ENCODE assay signal across 19 cellular contexts in the genomic region with DNA sequence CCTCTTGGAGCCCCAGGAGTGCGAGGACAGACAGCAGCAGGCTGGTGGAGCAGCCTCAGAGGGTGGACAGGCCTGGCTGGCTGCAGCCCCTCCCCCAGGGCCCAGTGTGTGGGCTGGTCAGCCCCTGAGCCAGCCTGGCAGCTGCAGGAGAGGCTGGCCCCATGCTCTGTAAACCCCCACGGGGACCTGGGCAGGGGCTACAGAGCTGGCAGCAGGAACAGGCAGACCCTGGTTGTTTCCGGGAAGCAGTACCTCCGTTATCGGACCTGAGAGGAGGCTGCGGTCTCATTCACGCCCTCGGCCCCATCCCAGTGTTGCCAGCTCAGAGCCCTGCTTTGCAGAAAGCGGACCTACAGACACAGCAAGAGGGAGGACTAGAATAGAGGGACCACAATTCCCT. TPM values are rescaled to one million over a fixed set of nuclear protein-coding genes. Genes with fewer than 3 reads are reported as not detected.
DNase-seq lines count a peak whose midpoint lies in the region; ATAC-seq and TF ChIP-seq lines count a peak whose summit lies in the region.
"Had no signal": no experiment of that assay in that cellular context is flagged by ENCODE, and none has a peak within 500 bp of the region (broad histone marks: within the 10 kb centered on the region; RNA-seq: fewer than 3 reads in every experiment).

No MANE protein-coding gene starts in this region.

- no peaks in the 10 kb centered on the region for H3K27me3 Mint-ChIP-seq in endodermal cell (ENCODE audit: insufficient read depth)
- H3K27me3 Mint-ChIP-seq in natural killer cell treated with Interleukin-12 subunit alpha and Interleukin-12 subunit beta and Interleukin-15 and Interleukin-18, amount 100 ng/mL, for 72 hours = no peaks in the 10 kb centered on the region
- H3K27me3 Mint-ChIP-seq: CD4-positive, alpha-beta T cell; stimulated activated naive B cell treated with anti-CD40 and anti-IgM and Interleukin-4, amounts not matched to agents 10 μg/mL and 1 μg/mL and 100 μg/mL, for 72 hours had no signal

- H3K9me3 Mint-ChIP-seq in endodermal cell = no peaks in the 10 kb centered on the region
- no peaks in the 10 kb centered on the region for H3K9me3 Mint-ChIP-seq in natural killer cell treated with Interleukin-12 subunit alpha and Interleukin-12 subunit beta and Interleukin-15 and Interleukin-18, amount 100 ng/mL, for 72 hours
- H3K9me3 Mint-ChIP-seq: CD4-positive, alpha-beta T cell; stimulated activated naive B cell treated with anti-CD40 and anti-IgM and Interleukin-4, amounts not matched to agents 10 μg/mL and 1 μg/mL and 100 μg/mL, for 72 hours; T-helper 1 cell treated with Interleukin-12 subunit alpha and Interleukin-12 subunit beta and Interleukin-4 antibody, amounts not matched to agents 30 μg/mL and 1 μg/mL, for 36 hours had no signal

- peak overlapping the region; percentile 63 for H2AFZ ChIP-seq in neuronal stem cell (ENCODE audit: low read length)

- H2BK5ac ChIP-seq in neuronal stem cell (ENCODE audit: low read length) = no peak overlapping the region

- ATAC-seq in natural killer cell treated with Interleukin-12 subunit alpha and Interleukin-12 subunit beta and Interleukin-15 and Interleukin-18, amount 100 ng/mL, for 72 hours = no peak
- ATAC-seq: GM12878; right lobe of liver; stimulated activated naive B cell treated with anti-CD40 and anti-IgM and Interleukin-4, amounts not matched to agents 10 μg/mL and 1 μg/mL and 100 μg/mL, for 72 hours had no signal

- no peak for TF ChIP-seq POLR2A in testis (IDR thresholded peaks at IDR 0.05)

- H3K4me1 ChIP-seq in BLaER1 treated with 17β-estradiol and CSF1 and Interleukin-3, amounts not matched to agents 10 nM and 100 nM = peaks cover 0 to 59% (median 32%) of the 10 kb centered on the region in 10 experiments; a peak in 18 of 20 replicates
- H3K4me1 ChIP-seq in endodermal cell (ENCODE audit: control insufficient read depth, insufficient read depth, low read length) (peaks cover 4% of the 10 kb centered on the region), neuronal stem cell (ENCODE audit: control insufficient read depth in 2 of 2, insufficient read depth in 1 of 2, low read depth in 1 of 2, low read length in 2 of 2) (peaks cover 17 to 27% of the 10 kb centered on the region in 2 donors), testis (peaks cover 7% of the 10 kb centered on the region)
- H3K4me1 ChIP-seq: colonic mucosa, left ventricle myocardium inferior, right lobe of liver had no signal

- H3K9ac ChIP-seq in BLaER1 treated with 17β-estradiol and CSF1 and Interleukin-3, amounts not matched to agents 10 nM and 100 nM = peak overlapping the region in 5 of 11 experiments; percentile 6 to 59 (median 54); a peak in 6 of 22 replicates
- no peak overlapping the region for H3K9ac ChIP-seq in endodermal cell (ENCODE audit: extremely low read depth, low read length, poor library complexity, severe bottlenecking)
- H3K9ac ChIP-seq in neuronal stem cell (ENCODE audit: low read depth, low read length, poor library complexity) = no peak overlapping the region

- peaks cover 0 to 33% (median 0%) of the 10 kb centered on the region in 11 experiments; a peak in 5 of 22 replicates for H4K20me1 ChIP-seq in BLaER1 treated with 17β-estradiol and CSF1 and Interleukin-3, amounts not matched to agents 10 nM and 100 nM

- H3K4me3 Mint-ChIP-seq in endodermal cell = no peak overlapping the region
- H3K4me3 Mint-ChIP-seq in natural killer cell treated with Interleukin-12 subunit alpha and Interleukin-12 subunit beta and Interleukin-15 and Interleukin-18, amount 100 ng/mL, for 72 hours = no peak overlapping the region
- H3K4me3 Mint-ChIP-seq: CD4-positive, alpha-beta T cell; stimulated activated naive B cell treated with anti-CD40 and anti-IgM and Interleukin-4, amounts not matched to agents 10 μg/mL and 1 μg/mL and 100 μg/mL, for 72 hours; T-helper 1 cell treated with Interleukin-12 subunit alpha and Interleukin-12 subunit beta and Interleukin-4 antibody, amounts not matched to agents 30 μg/mL and 1 μg/mL, for 36 hours had no signal

- no peak overlapping the region for H2BK120ac ChIP-seq in neuronal stem cell (ENCODE audit: low read depth, low read length)

- no peak overlapping the region for H2BK12ac ChIP-seq in neuronal stem cell (ENCODE audit: low read length)

- H2AK5ac ChIP-seq in neuronal stem cell (ENCODE audit: low read depth, low read length) = peak overlapping the region; percentile 2

- peak overlapping the region in 3 of 11 experiments; percentile 31 to 58 (median 36); a peak in 3 of 22 replicates for H3K27ac ChIP-seq in BLaER1 treated with 17β-estradiol and CSF1 and Interleukin-3, amounts not matched to agents 10 nM and 100 nM
- H3K27ac ChIP-seq in KOPT-K1 (ENCODE audit: low read depth, low read length, poor library complexity, severe bottlenecking) = peak overlapping the region; percentile 29
- H3K27ac ChIP-seq in endodermal cell (ENCODE audit: low read depth, low read length) = peak overlapping the region; percentile 70
- H3K27ac ChIP-seq in neuronal stem cell (replicated peaks; ENCODE audit: low read length) = no peak overlapping the region
- H3K27ac ChIP-seq in testis = no peak overlapping the region
- H3K27ac ChIP-seq: colonic mucosa, left ventricle myocardium inferior, right lobe of liver, thoracic aorta had no signal

- peak overlapping the region; percentile 5 to 94 (median 75); a peak in 20 of 22 replicates for H3K4me2 ChIP-seq in BLaER1 treated with 17β-estradiol and CSF1 and Interleukin-3, amounts not matched to agents 10 nM and 100 nM
- H3K4me2 ChIP-seq in neuronal stem cell (ENCODE audit: insufficient read depth, low read length, poor library complexity, severe bottlenecking) = no peak overlapping the region

- no peaks in the 10 kb centered on the region for H3K9me3 ChIP-seq in BLaER1 treated with 17β-estradiol and CSF1 and Interleukin-3, amounts not matched to agents 10 nM and 100 nM (replicated peaks in 1 of 11)
- H3K9me3 ChIP-seq in KOPT-K1 (ENCODE audit: insufficient read depth, low read length, poor library complexity, severe bottlenecking) (no peaks in the 10 kb centered on the region), endodermal cell (ENCODE audit: control insufficient read depth, low read length) (no peaks in the 10 kb centered on the region), neuronal stem cell (replicated peaks in 1 of 2; ENCODE audit: control insufficient read depth in 2 of 2, insufficient read depth in 1 of 2, low read depth in 1 of 2, low read length in 2 of 2) (no peaks in the 10 kb centered on the region), testis (no peaks in the 10 kb centered on the region)
- H3K9me3 ChIP-seq: colonic mucosa, left ventricle myocardium inferior, right lobe of liver, thoracic aorta had no signal

- no peak overlapping the region for H3K23ac ChIP-seq in neuronal stem cell (ENCODE audit: low read depth, low read length, poor library complexity)

- no peak overlapping the region for H3K4me3 ChIP-seq in BLaER1 treated with 17β-estradiol and CSF1 and Interleukin-3, amounts not matched to agents 10 nM and 100 nM
- H3K4me3 ChIP-seq in endodermal cell (ENCODE audit: low read length) = no peak overlapping the region
- no peak overlapping the region for H3K4me3 ChIP-seq in neuronal stem cell (ENCODE audit: low read length in 2 of 2)
- H3K4me3 ChIP-seq in testis = no peak overlapping the region
- H3K4me3 ChIP-seq: colonic mucosa, GM12878, left ventricle myocardium inferior, right lobe of liver, thoracic aorta had no signal

- peaks cover 11% of the 10 kb centered on the region for H3K4me1 Mint-ChIP-seq in endodermal cell
- no peaks in the 10 kb centered on the region for H3K4me1 Mint-ChIP-seq in natural killer cell treated with Interleukin-12 subunit alpha and Interleukin-12 subunit beta and Interleukin-15 and Interleukin-18, amount 100 ng/mL, for 72 hours (ENCODE audit: low read depth in 2 of 2)

- no peaks in the 10 kb centered on the region for H3K79me1 ChIP-seq in neuronal stem cell (ENCODE audit: low read depth, low read length)

- intact Hi-C loops in testis (cut with DNase I; ENCODE audit: low total_unique reads) = no loop called here

- DNase-seq in endodermal cell = peak; percentile 69
- DNase-seq in neuronal stem cell (ENCODE audit: low spot score) = no peak
- no peak for DNase-seq in activated effector memory CD4-positive, alpha-beta T cell treated with anti-CD3 and anti-CD28 coated beads, Interleukin-2, amount 50 U/mL, for 16 hours
- DNase-seq in NCI-H2081 (lab: John Stamatoyannopoulos, UW) = no peak
- DNase-seq in natural killer cell treated with Interleukin-12 subunit alpha and Interleukin-12 subunit beta and Interleukin-15 and Interleukin-18, amount 100 ng/mL, for 72 hours (ENCODE audit: low spot score) = no peak
- no peak for DNase-seq in testis
- DNase-seq: activated CD4-positive, alpha-beta T cell treated with anti-CD3 and anti-CD28 coated beads, Interleukin-2, amount 50 U/mL, for 48 hours; activated gamma-delta T cell; CD4-positive, alpha-beta T cell; colonic mucosa; Kasumi-1; left ventricle myocardium inferior; right lobe of liver; stimulated activated naive B cell treated with anti-CD40 and anti-IgM and Interleukin-4, amounts not matched to agents 10 μg/mL and 1 μg/mL and 100 μg/mL, for 72 hours had no signal

- H3K27ac Mint-ChIP-seq in endodermal cell = no peak overlapping the region
- H3K27ac Mint-ChIP-seq in natural killer cell treated with Interleukin-12 subunit alpha and Interleukin-12 subunit beta and Interleukin-15 and Interleukin-18, amount 100 ng/mL, for 72 hours = no peak overlapping the region
- H3K27ac Mint-ChIP-seq: CD4-positive, alpha-beta T cell; stimulated activated naive B cell treated with anti-CD40 and anti-IgM and Interleukin-4, amounts not matched to agents 10 μg/mL and 1 μg/mL and 100 μg/mL, for 72 hours; T-helper 1 cell treated with Interleukin-12 subunit alpha and Interleukin-12 subunit beta and Interleukin-4 antibody, amounts not matched to agents 30 μg/mL and 1 μg/mL, for 36 hours had no signal

- H3K14ac ChIP-seq in neuronal stem cell (ENCODE audit: low read length) = no peak overlapping the region

- H3K4ac ChIP-seq in neuronal stem cell (ENCODE audit: low read length) = no peak overlapping the region

- no peak for TF ChIP-seq CTCF in endodermal cell (conservative IDR thresholded peaks at IDR 0.05)
- TF ChIP-seq CTCF in testis (IDR thresholded peaks at IDR 0.05) = no peak

- H3K36me3 Mint-ChIP-seq in endodermal cell (ENCODE audit: low read depth) = peaks cover 2% of the 10 kb centered on the region
- no peaks in the 10 kb centered on the region for H3K36me3 Mint-ChIP-seq in natural killer cell treated with Interleukin-12 subunit alpha and Interleukin-12 subunit beta and Interleukin-15 and Interleukin-18, amount 100 ng/mL, for 72 hours

- H3K36me3 ChIP-seq in BLaER1 treated with 17β-estradiol and CSF1 and Interleukin-3, amounts not matched to agents 10 nM and 100 nM = peaks cover 0 to 39% (median 0%) of the 10 kb centered on the region in 11 experiments; a peak in 8 of 22 replicates
- H3K36me3 ChIP-seq in KOPT-K1 (ENCODE audit: insufficient read depth, low read length) (no peaks in the 10 kb centered on the region), endodermal cell (ENCODE audit: control insufficient read depth, insufficient read depth, low read length) (no peaks in the 10 kb centered on the region), neuronal stem cell (replicated peaks in 1 of 2; ENCODE audit: control insufficient read depth in 2 of 2, insufficient read depth in 2 of 2, low read length in 2 of 2) (no peaks in the 10 kb centered on the region), testis (ENCODE audit: low read depth, missing control alignments) (no peaks in the 10 kb centered on the region)
- H3K36me3 ChIP-seq: colonic mucosa had no signal

- peak overlapping the region; percentile 2 for H2BK15ac ChIP-seq in neuronal stem cell (ENCODE audit: low read length)

- H3K27me3 ChIP-seq in BLaER1 treated with 17β-estradiol and CSF1 and Interleukin-3, amounts not matched to agents 10 nM and 100 nM = no peaks in the 10 kb centered on the region
- H3K27me3 ChIP-seq in endodermal cell (ENCODE audit: control insufficient read depth, insufficient read depth, low read length, poor library complexity, severe bottlenecking) (no peaks in the 10 kb centered on the region), neuronal stem cell (ENCODE audit: control insufficient read depth in 3 of 3, insufficient read depth in 3 of 3, low read depth in 1 of 3, low read length in 3 of 3) (peaks cover 0 to 9% (median 0%) of the 10 kb centered on the region in 3 experiments), testis (no peaks in the 10 kb centered on the region)
- H3K27me3 ChIP-seq: colonic mucosa, right lobe of liver had no signal

- H3K18ac ChIP-seq in neuronal stem cell (ENCODE audit: low read length) = peak overlapping the region; percentile 51

- WGBS in endodermal cell (ENCODE audit: insufficient coverage in 1 of 2, insufficient read length in 1 of 2), 2 experiments = 63 to 84% methylated on average over 9 of the region's 9 CpGs
- no CpG with 5 or more reads among the region's 9 CpGs for WGBS in neuronal stem cell (ENCODE audit: extremely low coverage in 2 of 2, insufficient read length in 2 of 2, insufficient replicate concordance in 1 of 2), 2 donors
- WGBS in testis, 2 donors = 69 to 81% methylated on average over 8 to 9 of the region's 9 CpGs

- H4K8ac ChIP-seq in neuronal stem cell (ENCODE audit: low read depth, low read length) = no peak overlapping the region

- no peak overlapping the region for H4K91ac ChIP-seq in neuronal stem cell (ENCODE audit: low read depth, low read length, poor library complexity)

RNA-seq across cellular contexts. Expression of a gene that starts 38.5 kb away (rescaled TPM):
- 10 to 100 TPM; 26.6 to 27.8 TPM for total RNA-seq in endodermal cell
- 84.5 TPM for polyA plus RNA-seq in endodermal cell (2013, experiment 1 of 2)
- 77.3 TPM for polyA plus RNA-seq in endodermal cell (2013, experiment 2 of 2)
- polyA plus RNA-seq in neuronal stem cell (2013, experiment 1 of 2) = 7.3 TPM
- 6.4 TPM for polyA plus RNA-seq in neuronal stem cell (2013, experiment 2 of 2)
- 100 to 1,000 TPM; 141 to 223 TPM for total RNA-seq in natural killer cell treated with Interleukin-12 subunit alpha and Interleukin-12 subunit beta and Interleukin-15 and Interleukin-18, amount 100 ng/mL, for 72 hours
- 100 to 1,000 TPM; 278 to 427 TPM for total RNA-seq in testis
- polyA plus RNA-seq in testis (ENCODE audit: insufficient read depth, low read depth, low replicate concordance) = 147 TPM

RNA-seq across cellular contexts. Expression of a gene that starts 38.6 kb away (rescaled TPM):
- total RNA-seq in endodermal cell (10 to 100 TPM in 1 of 2 donors, 1 to 10 TPM in 1; 7.3 to 13.6 TPM), testis (10 to 100 TPM; 36.6 to 49.9 TPM)
- polyA plus RNA-seq in endodermal cell (2013, experiment 1 of 2) = 11.2 TPM
- 12.2 TPM for polyA plus RNA-seq in endodermal cell (2013, experiment 2 of 2)
- polyA plus RNA-seq in neuronal stem cell (2013, experiment 1 of 2) = 16.7 TPM
- polyA plus RNA-seq in neuronal stem cell (2013, experiment 2 of 2) = 17.7 TPM
- total RNA-seq in natural killer cell treated with Interleukin-12 subunit alpha and Interleukin-12 subunit beta and Interleukin-15 and Interleukin-18, amount 100 ng/mL, for 72 hours = 10 to 100 TPM; 29.9 to 34.3 TPM
- polyA plus RNA-seq in testis (ENCODE audit: insufficient read depth, low read depth, low replicate concordance) = 28.7 TPM

RNA-seq across cellular contexts. Expression of a gene that starts 48.4 kb away (rescaled TPM):
- total RNA-seq in endodermal cell (10 to 100 TPM in 1 of 2 donors, 1 to 10 TPM in 1; 9.5 to 12.2 TPM), testis (1 to 10 TPM; 5.5 to 6.9 TPM)
- 10.1 TPM for polyA plus RNA-seq in endodermal cell (2013, experiment 1 of 2)
- polyA plus RNA-seq in endodermal cell (2013, experiment 2 of 2) = 7.7 TPM
- 7.9 TPM for polyA plus RNA-seq in neuronal stem cell (2013, experiment 1 of 2)
- 8.3 TPM for polyA plus RNA-seq in neuronal stem cell (2013, experiment 2 of 2)
- total RNA-seq in natural killer cell treated with Interleukin-12 subunit alpha and Interleukin-12 subunit beta and Interleukin-15 and Interleukin-18, amount 100 ng/mL, for 72 hours = 10 to 100 TPM in 1 of 2 donors, 1 to 10 TPM in 1; 9.7 to 17.9 TPM
- 6.0 TPM for polyA plus RNA-seq in testis (ENCODE audit: insufficient read depth, low read depth, low replicate concordance)

RNA-seq across cellular contexts. Expression of a gene that starts 48.4 kb away (rescaled TPM):
- 10 to 100 TPM; 20.6 to 22.2 TPM for total RNA-seq in endodermal cell
- polyA plus RNA-seq in endodermal cell (2013, experiment 1 of 2) = 12.4 TPM
- polyA plus RNA-seq in endodermal cell (2013, experiment 2 of 2) = 12.1 TPM
- polyA plus RNA-seq in neuronal stem cell (2013, experiment 1 of 2) = 9.7 TPM
- polyA plus RNA-seq in neuronal stem cell (2013, experiment 2 of 2) = 10.2 TPM
- 10 to 100 TPM; 11.2 to 26.3 TPM for total RNA-seq in natural killer cell treated with Interleukin-12 subunit alpha and Interleukin-12 subunit beta and Interleukin-15 and Interleukin-18, amount 100 ng/mL, for 72 hours
- total RNA-seq in testis = 10 to 100 TPM; 11.0 to 14.7 TPM
- 10.9 TPM for polyA plus RNA-seq in testis (ENCODE audit: insufficient read depth, low read depth, low replicate concordance)

Comparison
In these comparisons a context has a peak if more than half of its experiments do, and no peak if none do; other contexts are left out.
1. H3K27ac ChIP-seq: peak in KOPT-K1 (single experiment) and endodermal cell (single experiment); none in neuronal stem cell (single experiment) and testis (0 of 2).
2. RNA of a gene that starts 38.5 kb away (total RNA-seq): 278 to 427 TPM in testis and 141 to 223 TPM in natural killer cell treated with Interleukin-12 subunit alpha and Interleukin-12 subunit beta and Interleukin-15 and Interleukin-18, amount 100 ng/mL, for 72 hours; 26.6 to 27.8 TPM in endodermal cell; every median in the first group is over 4 times any median in the second.